Comparison of ENCODE assay signal across 8 cellular contexts in the genomic region with DNA sequence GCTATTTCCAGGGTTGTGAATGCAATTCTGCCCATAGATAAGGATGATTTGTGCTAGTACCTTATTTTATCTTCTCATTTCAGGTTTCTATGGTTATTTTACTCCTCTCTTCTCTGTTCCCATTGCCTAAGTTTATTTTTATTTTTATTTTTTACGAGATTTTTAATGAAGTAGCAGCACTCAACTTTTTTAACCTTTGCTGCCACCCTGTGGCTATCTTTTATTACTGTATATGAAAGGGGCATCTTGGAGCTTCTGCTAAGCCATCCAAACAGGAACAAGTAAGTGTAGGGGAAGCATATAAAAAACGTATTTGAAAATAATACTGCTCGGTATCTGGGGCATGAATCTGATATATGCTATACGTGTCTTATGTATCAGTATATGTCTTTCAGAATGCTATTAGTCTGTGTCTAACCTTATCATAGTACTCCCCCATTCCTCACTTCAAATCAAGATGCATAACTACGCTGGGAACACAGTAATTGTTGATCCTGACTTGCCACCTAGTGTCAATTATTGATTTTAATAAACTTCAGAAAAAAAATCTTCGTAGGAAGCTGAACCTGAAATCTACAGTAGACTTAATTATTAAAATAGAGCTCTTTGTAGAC.
DNase-seq lines count a peak whose midpoint lies in the region; ATAC-seq, FAIRE-seq and TF ChIP-seq lines count a peak whose summit lies in the region.

No MANE protein-coding gene starts in this region.

- H3K4me3 ChIP-seq in A549 (no peak overlapping the region), cardiac fibroblast (replicated peaks in 1 of 2; ENCODE audit: low read depth in 2 of 2, low read length in 2 of 2) (no peak overlapping the region), liver (ENCODE audit: low read depth in 1 of 3, low read length in 3 of 3) (no peak overlapping the region), thyroid gland (replicated peaks in 1 of 3) (no peak overlapping the region)
- H3K4me3 ChIP-seq in effector memory CD4-positive, alpha-beta T cell (ENCODE audit: insufficient read depth, low read depth, low read length, poor library complexity, severe bottlenecking) = no peak overlapping the region

- H3K27me3 ChIP-seq in liver (ENCODE audit: control insufficient read depth in 4 of 4, insufficient read depth in 4 of 4, low read length in 3 of 4) (no peaks in the 10 kb centered on the region), thyroid gland (no peaks in the 10 kb centered on the region)
- H3K27me3 ChIP-seq in effector memory CD4-positive, alpha-beta T cell (replicated peaks; ENCODE audit: control insufficient read depth, insufficient read depth, low read length, poor library complexity, severe bottlenecking) = no peaks in the 10 kb centered on the region

- H3K27ac ChIP-seq in A549 (no peak overlapping the region), liver (ENCODE audit: low read depth in 1 of 2, low read length in 2 of 2) (no peak overlapping the region), thyroid gland (no peak overlapping the region)
- no peak overlapping the region for H3K27ac ChIP-seq in effector memory CD4-positive, alpha-beta T cell (ENCODE audit: insufficient read depth, low read length, poor library complexity, severe bottlenecking)

- H3K9me3 ChIP-seq in A549 (no peaks in the 10 kb centered on the region), liver (ENCODE audit: control insufficient read depth in 4 of 4, low read length in 3 of 4) (no peaks in the 10 kb centered on the region), thyroid gland (no peaks in the 10 kb centered on the region)
- H3K9me3 ChIP-seq in effector memory CD4-positive, alpha-beta T cell (ENCODE audit: control insufficient read depth, low read length) = no peaks in the 10 kb centered on the region

- DNase-seq in A549 (ENCODE audit: low read depth in 1 of 2, low spot score in 1 of 2) = peak; percentile 34 to 57
- peak; percentile 38 for DNase-seq in EL
- DNase-seq in NCI-H345 treated with DMSO at 0.1 percent for 48 hours (lab: John Stamatoyannopoulos, UW; ENCODE audit: unreplicated experiment) = peak; percentile 20
- DNase-seq in cardiac fibroblast (ENCODE audit: low read depth in 2 of 2) = peak; percentile 68 to 71
- no peak for DNase-seq in thyroid gland
- no peak for DNase-seq in effector memory CD4-positive, alpha-beta T cell

- H3K4me2 ChIP-seq in A549 = no peak overlapping the region

- 11% methylated on average over 6 of the region's 6 CpGs for WGBS in A549 (ENCODE audit: missing lambda C conversion rate)
- 19% methylated on average over 6 of the region's 6 CpGs for WGBS in liver
- whole genome bisulfite sequencing in thyroid gland, 2 donors = 23 to 24% methylated on average over 6 of the region's 6 CpGs

- TF ChIP-seq EP300 in A549 (IDR thresholded peaks at IDR 0.05) = no peak

- H3K9ac ChIP-seq in liver (ENCODE audit: low read depth in 1 of 2, low read length in 2 of 2) = no peak overlapping the region

- POLR2A ChIA-PET in A549 (lab: Yijun Ruan, JAX) = interaction anchor here (0.7 to 0.9 kb wide), 2 partner anchors 22 to 100 kb away, joined by 3 to 4 read pairs; a partner anchor contains a TSS

- peak; percentile 79 for TF ChIP-seq CTCF in A549 (IDR thresholded peaks at IDR 0.05)
- peak; percentile 47 for TF ChIP-seq CTCF in cardiac fibroblast (IDR thresholded peaks at IDR 0.05; ENCODE audit: low read depth, low read length)
- peak; percentile 47 for TF ChIP-seq CTCF in liver (IDR thresholded peaks at IDR 0.05; ENCODE audit: low read depth, low read length, missing input control)
- peak in 3 of 6 experiments; percentile 45 to 52 (median 45) for TF ChIP-seq CTCF in thyroid gland (IDR thresholded peaks at IDR 0.05)

- no peaks in the 10 kb centered on the region for H3K36me3 ChIP-seq in liver (ENCODE audit: control insufficient read depth in 4 of 4, insufficient read depth in 3 of 4, low read depth in 1 of 4, low read length in 3 of 4)
- no peaks in the 10 kb centered on the region for H3K36me3 ChIP-seq in thyroid gland
- H3K36me3 ChIP-seq in effector memory CD4-positive, alpha-beta T cell (ENCODE audit: control insufficient read depth, insufficient read depth, low read length) = no peaks in the 10 kb centered on the region

- ATAC-seq in A549 (peak; percentile 70 to 91; a peak in 3 of 6 replicates), HG03039 (IDR thresholded peaks at IDR 0.05; ENCODE audit: unreplicated experiment) (no peak)

- CTCF ChIA-PET in A549 (lab: Yijun Ruan, JAX) = interaction anchor here (0.5 to 4.8 kb wide), 52 partner anchors 8 to 941 kb away, joined by 3 to 30 read pairs (median 4); a partner anchor contains a TSS

- H3K4me1 ChIP-seq in A549 = no peaks in the 10 kb centered on the region
- H3K4me1 ChIP-seq in liver (ENCODE audit: control insufficient read depth in 4 of 4, insufficient read depth in 4 of 4, low read length in 3 of 4) = no peaks in the 10 kb centered on the region
- no peaks in the 10 kb centered on the region for H3K4me1 ChIP-seq in thyroid gland
- peaks cover 6% of the 10 kb centered on the region for H3K4me1 ChIP-seq in effector memory CD4-positive, alpha-beta T cell (ENCODE audit: control insufficient read depth, insufficient read depth, low read length, poor library complexity, severe bottlenecking)

- FAIRE-seq in A549 (lab: Jason Lieb, UNC) = no peak

- intact Hi-C loops in thyroid gland (cut with DNase I) = no loop called here

- TF ChIP-seq POLR2A in A549 (IDR thresholded peaks at IDR 0.05; ENCODE audit: low read length) = no peak
- TF ChIP-seq POLR2A in thyroid gland (IDR thresholded peaks at IDR 0.05) = no peak

- TF ChIP-seq RAD21 in A549 (conservative IDR thresholded peaks at IDR 0.05 in 1 of 2, IDR thresholded peaks at IDR 0.05 in 1 of 2) (peak; percentile 68 to 71), liver (IDR thresholded peaks at IDR 0.05) (peak; percentile 71 to 77)

TF ChIP-seq in A549, 52 proteins besides CTCF, POLR2A, EP300 and RAD21:
- TF ChIP-seq NR3C1 (IDR thresholded peaks at IDR 0.05) (no peak), SMC3 (IDR thresholded peaks at IDR 0.05) (peak; percentile 60)

TF ChIP-seq in liver, 16 proteins besides CTCF, POLR2A, EP300 and RAD21:
- TF ChIP-seq, protein P1, sequence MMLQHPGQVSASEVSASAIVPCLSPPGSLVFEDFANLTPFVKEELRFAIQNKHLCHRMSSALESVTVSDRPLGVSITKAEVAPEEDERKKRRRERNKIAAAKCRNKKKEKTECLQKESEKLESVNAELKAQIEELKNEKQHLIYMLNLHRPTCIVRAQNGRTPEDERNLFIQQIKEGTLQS (IDR thresholded peaks at IDR 0.05) = no peak
- no peak for TF ChIP-seq JUND (IDR thresholded peaks at IDR 0.05)
- no peak for TF ChIP-seq FOXA2 (IDR thresholded peaks at IDR 0.05)
- TF ChIP-seq EGR1 (IDR thresholded peaks at IDR 0.05; ENCODE audit: low read depth in 2 of 2) = no peak
- no peak for TF ChIP-seq FOXA1 (IDR thresholded peaks at IDR 0.05)
- TF ChIP-seq YY1 (IDR thresholded peaks at IDR 0.05) = no peak
- TF ChIP-seq SP1 (IDR thresholded peaks at IDR 0.05) = no peak
- TF ChIP-seq HNF4G (IDR thresholded peaks at IDR 0.05) = no peak
- TF ChIP-seq RXRA (IDR thresholded peaks at IDR 0.05) = no peak
- TF ChIP-seq, protein P2, sequence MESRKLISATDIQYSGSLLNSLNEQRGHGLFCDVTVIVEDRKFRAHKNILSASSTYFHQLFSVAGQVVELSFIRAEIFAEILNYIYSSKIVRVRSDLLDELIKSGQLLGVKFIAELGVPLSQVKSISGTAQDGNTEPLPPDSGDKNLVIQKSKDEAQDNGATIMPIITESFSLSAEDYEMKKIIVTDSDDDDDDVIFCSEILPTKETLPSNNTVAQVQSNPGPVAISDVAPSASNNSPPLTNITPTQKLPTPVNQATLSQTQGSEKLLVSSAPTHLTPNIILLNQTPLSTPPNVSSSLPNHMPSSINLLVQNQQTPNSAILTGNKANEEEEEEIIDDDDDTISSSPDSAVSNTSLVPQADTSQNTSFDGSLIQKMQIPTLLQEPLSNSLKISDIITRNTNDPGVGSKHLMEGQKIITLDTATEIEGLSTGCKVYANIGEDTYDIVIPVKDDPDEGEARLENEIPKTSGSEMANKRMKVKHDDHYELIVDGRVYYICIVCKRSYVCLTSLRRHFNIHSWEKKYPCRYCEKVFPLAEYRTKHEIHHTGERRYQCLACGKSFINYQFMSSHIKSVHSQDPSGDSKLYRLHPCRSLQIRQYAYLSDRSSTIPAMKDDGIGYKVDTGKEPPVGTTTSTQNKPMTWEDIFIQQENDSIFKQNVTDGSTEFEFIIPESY (IDR thresholded peaks at IDR 0.05) = no peak
- TF ChIP-seq, protein P3, sequence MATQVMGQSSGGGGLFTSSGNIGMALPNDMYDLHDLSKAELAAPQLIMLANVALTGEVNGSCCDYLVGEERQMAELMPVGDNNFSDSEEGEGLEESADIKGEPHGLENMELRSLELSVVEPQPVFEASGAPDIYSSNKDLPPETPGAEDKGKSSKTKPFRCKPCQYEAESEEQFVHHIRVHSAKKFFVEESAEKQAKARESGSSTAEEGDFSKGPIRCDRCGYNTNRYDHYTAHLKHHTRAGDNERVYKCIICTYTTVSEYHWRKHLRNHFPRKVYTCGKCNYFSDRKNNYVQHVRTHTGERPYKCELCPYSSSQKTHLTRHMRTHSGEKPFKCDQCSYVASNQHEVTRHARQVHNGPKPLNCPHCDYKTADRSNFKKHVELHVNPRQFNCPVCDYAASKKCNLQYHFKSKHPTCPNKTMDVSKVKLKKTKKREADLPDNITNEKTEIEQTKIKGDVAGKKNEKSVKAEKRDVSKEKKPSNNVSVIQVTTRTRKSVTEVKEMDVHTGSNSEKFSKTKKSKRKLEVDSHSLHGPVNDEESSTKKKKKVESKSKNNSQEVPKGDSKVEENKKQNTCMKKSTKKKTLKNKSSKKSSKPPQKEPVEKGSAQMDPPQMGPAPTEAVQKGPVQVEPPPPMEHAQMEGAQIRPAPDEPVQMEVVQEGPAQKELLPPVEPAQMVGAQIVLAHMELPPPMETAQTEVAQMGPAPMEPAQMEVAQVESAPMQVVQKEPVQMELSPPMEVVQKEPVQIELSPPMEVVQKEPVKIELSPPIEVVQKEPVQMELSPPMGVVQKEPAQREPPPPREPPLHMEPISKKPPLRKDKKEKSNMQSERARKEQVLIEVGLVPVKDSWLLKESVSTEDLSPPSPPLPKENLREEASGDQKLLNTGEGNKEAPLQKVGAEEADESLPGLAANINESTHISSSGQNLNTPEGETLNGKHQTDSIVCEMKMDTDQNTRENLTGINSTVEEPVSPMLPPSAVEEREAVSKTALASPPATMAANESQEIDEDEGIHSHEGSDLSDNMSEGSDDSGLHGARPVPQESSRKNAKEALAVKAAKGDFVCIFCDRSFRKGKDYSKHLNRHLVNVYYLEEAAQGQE (IDR thresholded peaks at IDR 0.05) = no peak
- TF ChIP-seq TAF1 (conservative IDR thresholded peaks at IDR 0.05) = no peak
- TF ChIP-seq HNF4A (conservative IDR thresholded peaks at IDR 0.05) = no peak
- TF ChIP-seq, protein P4, sequence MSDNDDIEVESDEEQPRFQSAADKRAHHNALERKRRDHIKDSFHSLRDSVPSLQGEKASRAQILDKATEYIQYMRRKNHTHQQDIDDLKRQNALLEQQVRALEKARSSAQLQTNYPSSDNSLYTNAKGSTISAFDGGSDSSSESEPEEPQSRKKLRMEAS (IDR thresholded peaks at IDR 0.05) = no peak
- no peak for TF ChIP-seq NR2F2 (IDR thresholded peaks at IDR 0.05)
- TF ChIP-seq GABPA (IDR thresholded peaks at IDR 0.05 in 1 of 2, conservative IDR thresholded peaks at IDR 0.05 in 1 of 2) = no peak

Comparison
In these comparisons a context has a peak if more than half of its experiments do, and no peak if none do; other contexts are left out.
1. DNase-seq: peak in A549 (2 of 2), EL (single experiment), NCI-H345 treated with DMSO at 0.1 percent for 48 hours (single experiment) and cardiac fibroblast (2 of 2); none in thyroid gland (0 of 2) and effector memory CD4-positive, alpha-beta T cell (0 of 3).